In the genomic region with DNA sequence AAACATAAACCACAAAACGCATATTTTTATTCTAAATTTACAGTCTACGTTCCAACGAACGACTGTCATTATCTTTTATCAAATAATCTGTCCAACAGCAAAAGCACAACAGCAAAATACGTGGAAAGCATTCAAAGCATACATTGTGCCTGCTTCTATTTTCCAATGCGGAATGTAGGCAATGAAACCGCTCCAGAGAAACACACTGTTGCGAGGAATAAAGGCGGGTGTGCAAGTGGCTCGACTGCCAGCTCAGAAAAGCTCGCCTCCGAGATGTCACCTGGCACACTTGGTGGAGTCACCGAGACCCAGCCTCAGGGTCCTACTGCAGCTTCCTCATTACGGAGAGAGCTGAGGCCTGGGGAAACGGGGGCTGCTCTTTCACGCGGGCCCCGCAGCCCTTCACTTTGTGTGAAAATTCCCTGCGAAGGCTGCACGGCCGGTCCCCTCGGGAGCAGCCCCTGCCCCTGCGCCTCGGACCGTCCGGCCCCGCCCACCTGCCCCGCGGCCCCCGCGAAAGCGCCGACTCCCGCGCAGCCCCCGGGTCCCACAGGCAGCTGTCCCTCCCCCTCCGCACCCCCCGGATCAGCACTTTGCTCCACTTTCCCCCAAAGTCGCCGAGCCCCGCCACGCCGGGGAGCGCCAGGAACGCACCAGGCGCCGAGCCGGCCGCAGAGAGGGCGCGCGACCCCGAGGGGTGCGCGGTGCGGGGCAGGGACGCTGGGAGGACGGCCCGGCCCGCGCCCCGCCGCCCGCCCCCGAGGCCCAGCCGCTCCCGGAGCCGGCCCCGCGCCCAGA, we compare ENCODE assay signal across 1 cellular context.
TF ChIP-seq lines count a peak whose summit lies in the region.

No MANE protein-coding gene starts in this region.

TF ChIP-seq in HepG2, 621 proteins besides CTCF, POLR2A, EP300 and RAD21 (continued from another document and continues in another):
- TF ChIP-seq FOXA1 (IDR thresholded peaks at IDR 0.05) = no peak
- peak; percentile 3; the same call in 1 of the 2 replicates for TF ChIP-seq FOXA1 (CRISPR knock-in tag; IDR thresholded peaks at IDR 0.05)
- TF ChIP-seq ZNF605 (CRISPR knock-in tag; IDR thresholded peaks at IDR 0.05) = peak; percentile 60; the same call in 1 of the 2 replicates
- TF ChIP-seq, protein P1, sequence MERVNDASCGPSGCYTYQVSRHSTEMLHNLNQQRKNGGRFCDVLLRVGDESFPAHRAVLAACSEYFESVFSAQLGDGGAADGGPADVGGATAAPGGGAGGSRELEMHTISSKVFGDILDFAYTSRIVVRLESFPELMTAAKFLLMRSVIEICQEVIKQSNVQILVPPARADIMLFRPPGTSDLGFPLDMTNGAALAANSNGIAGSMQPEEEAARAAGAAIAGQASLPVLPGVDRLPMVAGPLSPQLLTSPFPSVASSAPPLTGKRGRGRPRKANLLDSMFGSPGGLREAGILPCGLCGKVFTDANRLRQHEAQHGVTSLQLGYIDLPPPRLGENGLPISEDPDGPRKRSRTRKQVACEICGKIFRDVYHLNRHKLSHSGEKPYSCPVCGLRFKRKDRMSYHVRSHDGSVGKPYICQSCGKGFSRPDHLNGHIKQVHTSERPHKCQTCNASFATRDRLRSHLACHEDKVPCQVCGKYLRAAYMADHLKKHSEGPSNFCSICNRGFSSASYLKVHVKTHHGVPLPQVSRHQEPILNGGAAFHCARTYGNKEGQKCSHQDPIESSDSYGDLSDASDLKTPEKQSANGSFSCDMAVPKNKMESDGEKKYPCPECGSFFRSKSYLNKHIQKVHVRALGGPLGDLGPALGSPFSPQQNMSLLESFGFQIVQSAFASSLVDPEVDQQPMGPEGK (CRISPR knock-in tag; IDR thresholded peaks at IDR 0.05) = peak; percentile 84
- no peak for TF ChIP-seq SETDB1 (CRISPR knock-in tag; IDR thresholded peaks at IDR 0.05; ENCODE audit: borderline replicate concordance)
- TF ChIP-seq PAX8 (CRISPR knock-in tag; IDR thresholded peaks at IDR 0.05; ENCODE audit: borderline replicate concordance) = 0 out of 2 replicates have a peak, but pooled peaks have one; percentile 56
- no peak for TF ChIP-seq POGK (CRISPR knock-in tag; conservative IDR thresholded peaks at IDR 0.05)
- peak; percentile 34 for TF ChIP-seq HNRNPLL (IDR thresholded peaks at IDR 0.05; ENCODE audit: low read depth, low read length, poor library complexity, severe bottlenecking)
- peak; percentile 58 for TF ChIP-seq RBFOX2 (IDR thresholded peaks at IDR 0.05; ENCODE audit: low read depth, low read length)
- TF ChIP-seq ZNF570 (CRISPR knock-in tag; IDR thresholded peaks at IDR 0.05; ENCODE audit: borderline replicate concordance) = no peak
- TF ChIP-seq ZNF629 (CRISPR knock-in tag; conservative IDR thresholded peaks at IDR 0.05) = peak; percentile 3; the same call in 1 of the 2 replicates
- TF ChIP-seq MED1 (CRISPR knock-in tag; IDR thresholded peaks at IDR 0.05) = peak; percentile 43
- no peak for TF ChIP-seq SIX4 (CRISPR knock-in tag; IDR thresholded peaks at IDR 0.05)
- TF ChIP-seq YEATS2 (CRISPR knock-in tag; IDR thresholded peaks at IDR 0.05; ENCODE audit: borderline replicate concordance) = peak; percentile 25; the same call in 1 of the 2 replicates
- TF ChIP-seq ZNF205 (CRISPR knock-in tag; IDR thresholded peaks at IDR 0.05) = peak; percentile 54; the same call in 1 of the 2 replicates
- no peak; the same call in 1 of the 2 replicates for TF ChIP-seq ATF7-NPFF (CRISPR knock-in tag; IDR thresholded peaks at IDR 0.05; ENCODE audit: low read depth)
- peak; percentile 47; the same call in 1 of the 2 replicates for TF ChIP-seq ZMYM4 (CRISPR knock-in tag; IDR thresholded peaks at IDR 0.05)
- TF ChIP-seq ZFX (CRISPR knock-in tag; IDR thresholded peaks at IDR 0.05; ENCODE audit: low read depth) = peak; percentile 67; the same call in 1 of the 2 replicates
- peak; percentile 44; the same call in 1 of the 2 replicates for TF ChIP-seq RARA (CRISPR knock-in tag; IDR thresholded peaks at IDR 0.05)
- no peak for TF ChIP-seq XBP1 (CRISPR knock-in tag; IDR thresholded peaks at IDR 0.05)
- no peak for TF ChIP-seq KAT2B (IDR thresholded peaks at IDR 0.05; ENCODE audit: borderline replicate concordance, low read depth, low read length)
- TF ChIP-seq, protein P2, sequence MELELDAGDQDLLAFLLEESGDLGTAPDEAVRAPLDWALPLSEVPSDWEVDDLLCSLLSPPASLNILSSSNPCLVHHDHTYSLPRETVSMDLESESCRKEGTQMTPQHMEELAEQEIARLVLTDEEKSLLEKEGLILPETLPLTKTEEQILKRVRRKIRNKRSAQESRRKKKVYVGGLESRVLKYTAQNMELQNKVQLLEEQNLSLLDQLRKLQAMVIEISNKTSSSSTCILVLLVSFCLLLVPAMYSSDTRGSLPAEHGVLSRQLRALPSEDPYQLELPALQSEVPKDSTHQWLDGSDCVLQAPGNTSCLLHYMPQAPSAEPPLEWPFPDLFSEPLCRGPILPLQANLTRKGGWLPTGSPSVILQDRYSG (CRISPR knock-in tag; IDR thresholded peaks at IDR 0.05) = 0 out of 2 replicates have a peak, but pooled peaks have one; percentile 33
- peak; percentile 65 for TF ChIP-seq REPIN1 (CRISPR knock-in tag; IDR thresholded peaks at IDR 0.05; ENCODE audit: borderline replicate concordance, low read depth)
- peak; percentile 38; the same call in 1 of the 2 replicates for TF ChIP-seq E2F1 (CRISPR knock-in tag; IDR thresholded peaks at IDR 0.05)
- TF ChIP-seq JARID2 (CRISPR knock-in tag; IDR thresholded peaks at IDR 0.05; ENCODE audit: insufficient replicate concordance) = peak; percentile 27
- TF ChIP-seq, protein P3, sequence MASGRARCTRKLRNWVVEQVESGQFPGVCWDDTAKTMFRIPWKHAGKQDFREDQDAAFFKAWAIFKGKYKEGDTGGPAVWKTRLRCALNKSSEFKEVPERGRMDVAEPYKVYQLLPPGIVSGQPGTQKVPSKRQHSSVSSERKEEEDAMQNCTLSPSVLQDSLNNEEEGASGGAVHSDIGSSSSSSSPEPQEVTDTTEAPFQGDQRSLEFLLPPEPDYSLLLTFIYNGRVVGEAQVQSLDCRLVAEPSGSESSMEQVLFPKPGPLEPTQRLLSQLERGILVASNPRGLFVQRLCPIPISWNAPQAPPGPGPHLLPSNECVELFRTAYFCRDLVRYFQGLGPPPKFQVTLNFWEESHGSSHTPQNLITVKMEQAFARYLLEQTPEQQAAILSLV (CRISPR knock-in tag; IDR thresholded peaks at IDR 0.05; ENCODE audit: borderline replicate concordance) = peak; percentile 40; the same call in 1 of the 2 replicates
- TF ChIP-seq KDM5B (CRISPR knock-in tag; IDR thresholded peaks at IDR 0.05; ENCODE audit: borderline replicate concordance) = peak; percentile 55; the same call in 1 of the 2 replicates
- no peak for TF ChIP-seq ZNF770 (CRISPR knock-in tag; IDR thresholded peaks at IDR 0.05)
- peak; percentile 21; the same call in 1 of the 2 replicates for TF ChIP-seq MXD4 (CRISPR knock-in tag; IDR thresholded peaks at IDR 0.05)
- peak; percentile 58; the same call in 1 of the 2 replicates for TF ChIP-seq ZBTB7B (CRISPR knock-in tag; IDR thresholded peaks at IDR 0.05)
- peak; percentile 57 for TF ChIP-seq RBM22 (optimal IDR thresholded peaks at IDR 0.05; ENCODE audit: low read length)
- TF ChIP-seq ZNF318 (CRISPR knock-in tag; IDR thresholded peaks at IDR 0.05) = 0 out of 2 replicates have a peak, but pooled peaks have one; percentile 73
- no peak for TF ChIP-seq ZNF709 (CRISPR knock-in tag; IDR thresholded peaks at IDR 0.05)
- TF ChIP-seq, protein P4, sequence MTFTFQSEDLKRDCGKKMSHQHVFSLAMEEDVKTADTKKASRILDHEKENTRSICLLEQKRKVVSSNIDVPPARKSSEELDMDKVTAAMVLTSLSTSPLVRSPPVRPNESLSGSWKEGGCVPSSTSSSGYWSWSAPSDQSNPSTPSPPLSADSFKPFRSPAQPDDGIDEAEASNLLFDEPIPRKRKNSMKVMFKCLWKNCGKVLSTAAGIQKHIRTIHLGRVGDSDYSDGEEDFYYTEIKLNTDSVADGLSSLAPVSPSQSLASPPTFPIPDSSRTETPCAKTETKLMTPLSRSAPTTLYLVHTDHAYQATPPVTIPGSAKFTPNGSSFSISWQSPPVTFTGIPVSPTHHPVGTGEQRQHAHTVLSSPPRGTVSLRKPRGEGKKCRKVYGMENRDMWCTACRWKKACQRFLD (CRISPR knock-in tag; IDR thresholded peaks at IDR 0.05; ENCODE audit: borderline replicate concordance) = 0 out of 2 replicates have a peak, but pooled peaks have one; percentile 11
- 0 out of 2 replicates have a peak, but pooled peaks have one; percentile 20 for TF ChIP-seq ZNF614 (CRISPR knock-in tag; IDR thresholded peaks at IDR 0.05; ENCODE audit: borderline replicate concordance)
- TF ChIP-seq ZNF883 (CRISPR knock-in tag; IDR thresholded peaks at IDR 0.05; ENCODE audit: not compliant biosample characterization) = peak; percentile 51
- peak; percentile 39 for TF ChIP-seq FOSL2 (CRISPR knock-in tag; IDR thresholded peaks at IDR 0.05)
- no peak for TF ChIP-seq ADNP (CRISPR knock-in tag; IDR thresholded peaks at IDR 0.05)
